ENCODE assay signal across 8 cellular contexts in the genomic region with DNA sequence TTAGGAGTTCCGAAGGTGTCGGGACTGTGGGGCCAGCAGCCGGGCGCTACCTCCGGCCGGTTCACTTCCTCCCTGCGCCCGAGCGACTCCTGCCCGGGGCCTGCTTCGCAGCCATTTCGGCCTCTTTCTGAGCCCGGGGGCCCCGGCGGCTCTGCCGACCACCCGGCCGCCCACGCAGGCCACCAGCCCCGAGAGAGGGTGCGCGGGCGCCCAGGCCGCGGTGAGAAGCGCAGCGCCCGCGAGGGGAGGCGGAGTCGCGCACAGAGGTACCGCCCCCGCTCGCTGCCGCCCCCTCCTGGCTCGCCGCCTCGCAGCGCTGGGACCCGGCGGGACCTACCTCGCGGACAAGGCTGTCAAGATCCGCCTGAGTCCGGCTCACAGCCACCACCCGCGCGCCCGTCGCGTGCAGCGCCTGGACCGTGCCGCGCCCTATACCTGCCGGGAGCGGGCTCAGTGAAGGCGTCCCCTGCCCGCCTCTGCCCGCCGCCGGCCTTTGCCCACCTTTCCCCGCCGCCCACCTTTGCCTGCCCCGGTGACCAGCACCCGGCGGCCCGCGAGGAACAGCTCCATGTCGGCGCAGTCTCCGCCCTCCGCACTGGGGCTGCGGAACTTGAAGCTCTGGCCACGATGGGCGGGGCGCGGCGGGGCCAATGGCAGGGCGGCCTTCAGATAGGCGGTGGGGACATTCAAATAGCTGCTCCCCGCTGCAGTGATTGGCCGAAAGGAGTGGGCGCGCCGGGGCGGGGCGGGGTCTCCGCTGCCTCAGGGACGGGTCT.
DNase-seq lines count a peak whose midpoint lies in the region; ATAC-seq and FAIRE-seq lines count a peak whose summit lies in the region.

Gene DCXR (minus strand): TSS at position 585 of the 776 bp plus-strand sequence. CDS start 15 bp downstream, at position 570.

- peaks cover 36% of the 10 kb centered on the region for H4K20me1 ChIP-seq in BLaER1

- H3K4me2 ChIP-seq in BLaER1 = peak within 1 kb of the TSS; percentile 100

- peaks cover 45% of the 10 kb centered on the region for H3K4me1 ChIP-seq in BLaER1

- H3K27ac ChIP-seq in BLaER1 = peak within 1 kb of the TSS; percentile 82
- H3K27ac ChIP-seq in layer of hippocampus (ENCODE audit: low read depth, low read length) = peak within 1 kb of the TSS; percentile 97

- FAIRE-seq in colon (lab: Jason Lieb, UNC) = peak; percentile 33

- H3K4me3 ChIP-seq in BLaER1 = peak within 1 kb of the TSS; percentile 83

- no peaks in the 10 kb centered on the region for H3K9me3 ChIP-seq in BLaER1

- H3K9ac ChIP-seq in BLaER1 = peak within 1 kb of the TSS; percentile 92

- H3K27me3 ChIP-seq in BLaER1 (peaks cover 13% of the 10 kb centered on the region; the same call in 1 of the 2 replicates), layer of hippocampus (ENCODE audit: control insufficient read depth, insufficient read depth, low read length) (no peaks in the 10 kb centered on the region)

- peak; percentile 99 for DNase-seq in GM19240 (ENCODE audit: insufficient read length, low spot score)
- peak; percentile 94 to 99 for DNase-seq in NCI-H526 (lab: John Stamatoyannopoulos, UW)
- DNase-seq in activated CD4-positive, alpha-beta T cell treated with anti-CD3 and anti-CD28 coated beads for 48 hours = peak; percentile 97
- DNase-seq in stimulated activated CD4-positive, alpha-beta T cell treated with anti-CD3 and anti-CD28 coated beads, Interleukin-1b, Interleukin-23, amount 100 ng/mL, for 4 hours (ENCODE audit: low read depth in 2 of 2) = peak; percentile 80 to 92

- 0 out of 2 replicates have a peak, but pooled peaks cover 5% of the 10 kb centered on the region for H3K36me3 ChIP-seq in BLaER1

- ATAC-seq in HG03460 (IDR thresholded peaks at IDR 0.05; ENCODE audit: unreplicated experiment) = peak; percentile 81

Comparison
In these comparisons a context has a peak if more than half of its experiments do, and no peak if none do; other contexts are left out.
1. Peak in every context shown above with its lines: DNase-seq, ATAC-seq, H3K4me3 ChIP-seq and H3K27ac ChIP-seq.